8 cellular contexts compared by ENCODE assay signal in genomic region chr19:12365094-12365371, GRCh38. TPM values are rescaled to one million over a fixed set of nuclear protein-coding genes. Genes with fewer than 3 reads are reported as not detected.
DNase-seq lines count a peak whose midpoint lies in the region; ATAC-seq and TF ChIP-seq lines count a peak whose summit lies in the region.

No MANE protein-coding gene starts in this region.

- H3K79me2 ChIP-seq in OCI-LY1 (ENCODE audit: insufficient read depth, low read length), result no peaks in the 10 kb centered on the region

- peaks cover 13% of the 10 kb centered on the region for H3K4me1 ChIP-seq in OCI-LY1 (ENCODE audit: insufficient read depth, low read length, severe bottlenecking)
- H3K4me1 ChIP-seq in lung (ENCODE audit: control insufficient read depth in 2 of 2, insufficient read depth in 2 of 2, low read length in 2 of 2), result peaks cover 0 to 3% of the 10 kb centered on the region in 2 donors

- no peaks in the 10 kb centered on the region for H3K9me2 ChIP-seq in OCI-LY1 (ENCODE audit: low read depth, low read length)

- DNase-seq in activated gamma-delta T cell treated with Interleukin-2 at 50 U/mL for 16 hours, result peak; percentile 3
- DNase-seq in activated gamma-delta T cell (lab: John Stamatoyannopoulos, UW), result no peak
- DNase-seq in lung (ENCODE audit: low spot score), result no peak
- DNase-seq in type B pancreatic cell (ENCODE audit: extremely low spot score, unreplicated experiment), result no peak
- DNase-seq in NCI-H2171 treated with DMSO at 0.1 percent for 48 hours (lab: John Stamatoyannopoulos, UW), result no peak

- no peaks in the 10 kb centered on the region for H3K36me3 ChIP-seq in OCI-LY1 (ENCODE audit: insufficient read depth, low read length)
- H3K36me3 ChIP-seq in lung (ENCODE audit: control insufficient read depth in 2 of 2, insufficient read depth in 2 of 2, low read length in 2 of 2), result no peaks in the 10 kb centered on the region

- H2AFZ ChIP-seq in OCI-LY1 (ENCODE audit: low read length), result no peak overlapping the region

- peak overlapping the region; percentile 75 for H3K4me2 ChIP-seq in OCI-LY1 (ENCODE audit: low read length)

- 1% methylated on average over 19 of the region's 19 CpGs for WGBS in lung, 2 donors

- no peaks in the 10 kb centered on the region for H4K20me1 ChIP-seq in OCI-LY1 (ENCODE audit: insufficient read depth, low read length)

- H3K27me3 Mint-ChIP-seq in dendritic cell treated with granulocyte-macrophage colony-stimulating factor and Interleukin-4, amounts not matched to agents 40 ng/mL and 50 ng/mL, for 4 days, result peaks cover 14% of the 10 kb centered on the region
- no peaks in the 10 kb centered on the region for H3K27me3 Mint-ChIP-seq in type B pancreatic cell

- peaks cover 31% of the 10 kb centered on the region for H3K9me3 Mint-ChIP-seq in dendritic cell treated with granulocyte-macrophage colony-stimulating factor and Interleukin-4, amounts not matched to agents 40 ng/mL and 50 ng/mL, for 4 days
- H3K9me3 Mint-ChIP-seq in type B pancreatic cell, result peaks cover 9% of the 10 kb centered on the region

- H3K27me3 ChIP-seq in OCI-LY1 (ENCODE audit: insufficient read depth, low read length) (no peaks in the 10 kb centered on the region), lung (ENCODE audit: control insufficient read depth, insufficient read depth) (no peaks in the 10 kb centered on the region)

- peak overlapping the region; percentile 96 for H3K4me3 Mint-ChIP-seq in dendritic cell treated with granulocyte-macrophage colony-stimulating factor and Interleukin-4, amounts not matched to agents 40 ng/mL and 50 ng/mL, for 4 days
- H3K4me3 Mint-ChIP-seq in type B pancreatic cell, result peak overlapping the region; percentile 99

- ATAC-seq in lung (ENCODE audit: insufficient read depth, low FRiP score) (peak; percentile 28), HG03520 (IDR thresholded peaks at IDR 0.05; ENCODE audit: unreplicated experiment) (no peak)

- peak overlapping the region; percentile 91 for H3K27ac Mint-ChIP-seq in dendritic cell treated with granulocyte-macrophage colony-stimulating factor and Interleukin-4, amounts not matched to agents 40 ng/mL and 50 ng/mL, for 4 days
- H3K27ac Mint-ChIP-seq in type B pancreatic cell, result peak overlapping the region; percentile 96

- H3K9ac ChIP-seq in OCI-LY1 (ENCODE audit: low read length), result peak overlapping the region; percentile 84

- H3K4me3 ChIP-seq in OCI-LY1 (ENCODE audit: low read depth, low read length, poor library complexity, severe bottlenecking) (peak overlapping the region; percentile 85), lung (peak overlapping the region; percentile 70)

- peaks cover 16% of the 10 kb centered on the region for H3K36me3 Mint-ChIP-seq in dendritic cell treated with granulocyte-macrophage colony-stimulating factor and Interleukin-4, amounts not matched to agents 40 ng/mL and 50 ng/mL, for 4 days (ENCODE audit: low read depth)
- H3K36me3 Mint-ChIP-seq in type B pancreatic cell, result peaks cover 4% of the 10 kb centered on the region

- H3F3A ChIP-seq in OCI-LY1 (ENCODE audit: insufficient read depth, low read length), result no peaks in the 10 kb centered on the region

- H3K9me3 ChIP-seq in OCI-LY1 (ENCODE audit: low read length), result no peaks in the 10 kb centered on the region
- peaks cover 0 to 2% of the 10 kb centered on the region in 2 donors for H3K9me3 ChIP-seq in lung (ENCODE audit: control insufficient read depth in 2 of 2, insufficient read depth in 1 of 2, low read length in 1 of 2)

- H3K27ac ChIP-seq in OCI-LY1 (ENCODE audit: low read depth, low read length, poor library complexity, severe bottlenecking) (no peak overlapping the region), lung (ENCODE audit: low read depth in 1 of 2, low read length in 1 of 2) (peak overlapping the region; percentile 87 to 92)

- peaks cover 32% of the 10 kb centered on the region for H3K4me1 Mint-ChIP-seq in dendritic cell treated with granulocyte-macrophage colony-stimulating factor and Interleukin-4, amounts not matched to agents 40 ng/mL and 50 ng/mL, for 4 days (ENCODE audit: low read depth)
- peaks cover 20% of the 10 kb centered on the region for H3K4me1 Mint-ChIP-seq in type B pancreatic cell (ENCODE audit: unreplicated experiment)

- TF ChIP-seq CTCF in OCI-LY1 (IDR thresholded peaks at IDR 0.05; ENCODE audit: low read length), result no peak
- no peak for TF ChIP-seq CTCF in lung (IDR thresholded peaks at IDR 0.05; ENCODE audit: control extremely low read depth, extremely low read depth)
- TF ChIP-seq CTCF in type B pancreatic cell (conservative IDR thresholded peaks at IDR 0.05), result no peak

- intact Hi-C loops in dendritic cell treated with granulocyte-macrophage colony-stimulating factor and Interleukin-4, amounts not matched to agents 40 ng/mL and 50 ng/mL, for 4 days (cut with micrococcal nuclease), result loop anchor here (1.0 to 2.0 kb wide), 3 partner anchors 32 to 71 kb away; partner anchors contain the start of genes ZNF44, ZNF563 and ZNF799

RNA-seq across cellular contexts. Expression of gene ZNF442, which starts 0.5 kb away (rescaled TPM):
- total RNA-seq in lung (1 to 10 TPM; 4.7 to 7.2 TPM), type B pancreatic cell (ENCODE audit: low replicate concordance) (2.4 and 5.1 TPM in 2 replicates)
- 1 to 10 TPM; 1.1 to 1.9 TPM for polyA plus RNA-seq in lung

RNA-seq across cellular contexts. Expression of gene ZNF563, which starts 31.6 kb away (rescaled TPM):
- 1 to 10 TPM; 3.2 to 4.9 TPM for total RNA-seq in lung
- 1 to 10 TPM; 1.6 to 1.9 TPM for polyA plus RNA-seq in lung
- 2.6 and 2.7 TPM in 2 replicates for total RNA-seq in type B pancreatic cell (ENCODE audit: low replicate concordance)

RNA-seq across cellular contexts. Expression of gene ZNF799, which starts 36.0 kb away (rescaled TPM):
- 1 to 10 TPM; 5.4 to 9.8 TPM for total RNA-seq in lung
- 1 to 10 TPM; 3.6 to 6.2 TPM for polyA plus RNA-seq in lung
- 5.4 and 6.5 TPM in 2 replicates for total RNA-seq in type B pancreatic cell (ENCODE audit: low replicate concordance)
